In genomic region chr3:119160361-119160760, GRCh38 we compare ENCODE assay signal across 24 cellular contexts. TPM values are rescaled to one million over a fixed set of nuclear protein-coding genes. Genes with fewer than 3 reads are reported as not detected.
"Had no signal": no experiment of that assay in that cellular context is flagged by ENCODE, and none has a peak within 500 bp of the region (broad histone marks: within the 10 kb centered on the region; RNA-seq: fewer than 3 reads in every experiment).

No MANE protein-coding gene starts in this region.

- H3K36me3 ChIP-seq: brain microvascular endothelial cell had no signal

- H3K27me3 ChIP-seq: brain microvascular endothelial cell had no signal

- H3K4me3 ChIP-seq: K562, SK-N-MC had no signal

- H3K27ac ChIP-seq: brain microvascular endothelial cell, SK-N-MC had no signal

- DNase-seq: activated B cell treated with CpG ODN at 0.5 μM for 24 hours; activated CD4-positive, alpha-beta memory T cell treated with anti-CD3 and anti-CD28 coated beads, Interleukin-2, amount 10 ng/mL, durations not matched to agents 7 days and 5 days; activated CD4-positive, alpha-beta T cell treated with anti-CD3 and anti-CD28 coated beads, Interleukin-2, amount 50 U/mL, for 1 hour; activated gamma-delta T cell; activated naive CD4-positive, alpha-beta T cell treated with anti-CD3 and anti-CD28 coated beads, Interleukin-2, amount 10 ng/mL, durations not matched to agents 7 days and 5 days; activated naive CD8-positive, alpha-beta T cell treated with anti-CD3 and anti-CD28 coated beads for 36 hours; activated T-cell treated with anti-CD3 and anti-CD28 coated beads for 4 hours; activated T-cell treated with anti-CD3 and anti-CD28 coated beads, Interleukin-2, amount 50 U/mL, for 48 hours; brain microvascular endothelial cell; Karpas-422; NCI-H146; NCI-H187 treated with DMSO at 0.1 percent for 48 hours; NCI-H2081 treated with DMSO at 0.1 percent for 48 hours; NCI-H446; NCI-H524; SHP77 treated with DMSO at 0.1 percent for 48 hours; T-cell; T-helper 2 cell; T1000 had no signal

RNA-seq across cellular contexts. Expression of gene UPK1B, which starts 13.0 kb away (rescaled TPM):
- total RNA-seq: activated B cell treated with CpG ODN at 0.5 μM for 24 hours; activated CD4-positive, alpha-beta memory T cell treated with anti-CD3 and anti-CD28 coated beads, Interleukin-2, amount 10 ng/mL, durations not matched to agents 7 days and 5 days; activated CD8-positive, alpha-beta memory T cell treated with anti-CD3 and anti-CD28 coated beads for 36 hours; activated naive CD8-positive, alpha-beta T cell treated with anti-CD3 and anti-CD28 coated beads for 36 hours; T-cell had no signal

RNA-seq across cellular contexts. Expression of gene TEX55, which starts 14.4 kb away (rescaled TPM):
- total RNA-seq: activated B cell treated with CpG ODN at 0.5 μM for 24 hours; activated CD4-positive, alpha-beta memory T cell treated with anti-CD3 and anti-CD28 coated beads, Interleukin-2, amount 10 ng/mL, durations not matched to agents 7 days and 5 days; activated CD8-positive, alpha-beta memory T cell treated with anti-CD3 and anti-CD28 coated beads for 36 hours; activated naive CD8-positive, alpha-beta T cell treated with anti-CD3 and anti-CD28 coated beads for 36 hours; activated T-helper 17 cell treated with anti-CD3 and anti-CD28 coated beads, Interleukin-2, amount 50 U/mL, for 72 hours; K562; T-cell had no signal
- polyA plus RNA-seq: adipose tissue, K562 had no signal
